9 cellular contexts compared by ENCODE assay signal in the genomic region with DNA sequence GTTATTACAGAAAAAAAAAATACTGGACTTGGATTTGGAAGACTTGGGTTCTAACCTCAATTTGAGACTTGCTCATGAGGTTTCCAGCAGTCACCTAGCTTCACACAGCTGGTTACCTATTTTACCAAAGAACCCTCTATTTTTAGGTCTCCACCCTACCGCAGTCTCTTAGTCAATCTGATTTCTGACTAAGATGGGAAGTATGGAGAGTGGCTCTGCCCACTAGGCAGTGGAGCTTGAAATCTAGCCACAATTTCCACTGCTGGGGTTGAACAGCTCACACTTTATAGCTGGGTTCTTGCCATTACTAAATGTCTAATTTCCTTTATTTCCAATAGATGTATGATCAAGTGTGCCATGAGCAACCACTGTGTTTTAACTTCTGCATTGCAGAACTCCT. TPM values are rescaled to one million over a fixed set of nuclear protein-coding genes. Genes with fewer than 3 reads are reported as not detected.
DNase-seq lines count a peak whose midpoint lies in the region; ATAC-seq and FAIRE-seq lines count a peak whose summit lies in the region.
"Had no signal": no experiment of that assay in that cellular context is flagged by ENCODE, and none has a peak within 500 bp of the region (broad histone marks: within the 10 kb centered on the region; RNA-seq: fewer than 3 reads in every experiment).

No MANE protein-coding gene starts in this region.

- ATAC-seq in GM19025 (IDR thresholded peaks at IDR 0.05; ENCODE audit: low read depth, unreplicated experiment), result peak; percentile 56
- ATAC-seq in HG02642 (IDR thresholded peaks at IDR 0.05; ENCODE audit: poor library complexity, unreplicated experiment), result peak; percentile 97
- peak; percentile 73 for ATAC-seq in HG03521 (IDR thresholded peaks at IDR 0.05; ENCODE audit: unreplicated experiment)
- no peak for ATAC-seq in left cardiac atrium

- intact Hi-C loops in left cardiac atrium (cut with DNase I), result no loop called here

- peak; percentile 92 for DNase-seq in renal cortical epithelial cell (ENCODE audit: low read depth)
- DNase-seq in globus pallidus (ENCODE audit: low spot score), result no peak
- DNase-seq in urothelium cell line (ENCODE audit: low spot score), result no peak
- no peak for DNase-seq in germinal center (ENCODE audit: low spot score)
- DNase-seq in left cardiac atrium, result no peak
- DNase-seq: activated CD4-positive, alpha-beta T cell treated with anti-CD3 and anti-CD28 coated beads, Interleukin-2, amount 10 ng/mL, durations not matched to agents 7 days and 5 days had no signal

- FAIRE-seq in urothelium cell line (lab: Jason Lieb, UNC), result no peak

RNA-seq across cellular contexts. Expression of a gene that starts 43.2 kb away (rescaled TPM):
- total RNA-seq in renal cortical epithelial cell (2.8 and 4.4 TPM in 2 replicates), left cardiac atrium (10 to 100 TPM; 61.5 to 71.2 TPM)
- total RNA-seq: activated CD4-positive, alpha-beta T cell treated with anti-CD3 and anti-CD28 coated beads, Interleukin-2, amount 10 ng/mL, durations not matched to agents 7 days and 5 days had no signal

Comparison
In these comparisons a context has a peak if more than half of its experiments do, and no peak if none do; other contexts are left out.
1. ATAC-seq: peak in GM19025 (single experiment), HG02642 (single experiment) and HG03521 (single experiment); none in left cardiac atrium (0 of 2).
2. RNA of a gene that starts 43.2 kb away (total RNA-seq): 61.5 to 71.2 TPM in left cardiac atrium; 2.8 to 4.4 TPM in renal cortical epithelial cell; every median in the first group is over 10 times any median in the second.